Comparison of ENCODE assay signal across 9 cellular contexts in the genomic region with DNA sequence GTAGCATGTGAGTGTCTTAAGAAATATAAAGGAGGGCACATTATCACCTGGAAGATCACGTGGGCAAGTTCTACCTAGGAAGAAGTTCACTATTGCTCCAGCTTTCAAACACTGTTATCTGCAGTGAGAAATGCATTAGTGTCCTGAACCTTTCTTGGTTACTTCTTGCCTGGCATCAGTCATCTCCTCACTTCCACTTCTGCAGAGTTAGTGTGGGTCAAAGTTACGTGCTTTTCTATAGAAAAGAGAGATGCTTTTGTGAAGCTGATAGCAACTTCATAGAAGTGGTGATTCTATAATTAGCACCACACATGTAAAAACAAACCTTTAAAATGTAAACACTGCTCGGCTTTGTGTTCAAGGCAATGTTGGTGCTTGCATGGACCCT. TPM values are rescaled to one million over a fixed set of nuclear protein-coding genes. Genes with fewer than 3 reads are reported as not detected.
DNase-seq lines count a peak whose midpoint lies in the region; ATAC-seq and TF ChIP-seq lines count a peak whose summit lies in the region.
"Had no signal": no experiment of that assay in that cellular context is flagged by ENCODE, and none has a peak within 500 bp of the region (broad histone marks: within the 10 kb centered on the region; RNA-seq: fewer than 3 reads in every experiment).

No MANE protein-coding gene starts in this region.

- H3K4me1 Mint-ChIP-seq in CD8-positive, alpha-beta T cell (ENCODE audit: low read depth): peaks cover 94% of the 10 kb centered on the region

- no peak overlapping the region for H3K9ac ChIP-seq in parathyroid adenoma

- CTCF ChIA-PET in CD8-positive, alpha-beta T cell (lab: Charles Lee): interaction anchor here (1.0 to 6.8 kb wide), 4 partner anchors 10 to 216 kb away, joined by 5 to 43 read pairs (median 14); no protein-coding TSS in a partner anchor
- CTCF ChIA-PET in Panc1 (lab: Charles Lee): interaction anchor here (0.7 kb wide), 1 partner anchor 57 kb away, joined by 7 read pairs; the partner anchor contains the start of genes MRPS6 and SLC5A3

- POLR2A ChIA-PET in CD8-positive, alpha-beta T cell (lab: Charles Lee): interaction anchor here (1.3 to 2.2 kb wide), 2 partner anchors 11 to 182 kb away, joined by 3 to 9 read pairs; no protein-coding TSS in a partner anchor
- POLR2A ChIA-PET in Panc1 (lab: Charles Lee): no interaction called here

- H3K27me3 ChIP-seq in CD8-positive, alpha-beta T cell (ENCODE audit: insufficient read depth, low read length): no peaks in the 10 kb centered on the region
- H3K27me3 ChIP-seq in Panc1 (ENCODE audit: control insufficient read depth, insufficient read depth, low read length) (no peaks in the 10 kb centered on the region), esophagus (ENCODE audit: control insufficient read depth in 1 of 2, insufficient read depth in 2 of 2, low read length in 2 of 2) (no peaks in the 10 kb centered on the region), parathyroid adenoma (ENCODE audit: control insufficient read depth, insufficient read depth, low read length) (no peaks in the 10 kb centered on the region)
- no peaks in the 10 kb centered on the region for H3K27me3 ChIP-seq in effector memory CD4-positive, alpha-beta T cell (replicated peaks; ENCODE audit: control insufficient read depth, insufficient read depth, low read length, poor library complexity, severe bottlenecking)
- H3K27me3 ChIP-seq: neutrophil had no signal

- no peak for TF ChIP-seq CTCF in CD8-positive, alpha-beta T cell (IDR thresholded peaks at IDR 0.05)
- no peak for TF ChIP-seq CTCF in Panc1 (IDR thresholded peaks at IDR 0.05)
- TF ChIP-seq CTCF in parathyroid adenoma (IDR thresholded peaks at IDR 0.05): no peak

- H3K4me1 ChIP-seq in CD8-positive, alpha-beta T cell (ENCODE audit: insufficient read depth, low read length): peaks cover 67% of the 10 kb centered on the region
- H3K4me1 ChIP-seq in Panc1 (ENCODE audit: control insufficient read depth, insufficient read depth, low read length) (peaks cover 49% of the 10 kb centered on the region), esophagus (ENCODE audit: control insufficient read depth in 2 of 2, insufficient read depth in 2 of 2, low read length in 1 of 2) (peaks cover 12 to 13% of the 10 kb centered on the region in 2 donors), parathyroid adenoma (peaks cover 13% of the 10 kb centered on the region)
- peaks cover 9% of the 10 kb centered on the region for H3K4me1 ChIP-seq in effector memory CD4-positive, alpha-beta T cell (ENCODE audit: control insufficient read depth, insufficient read depth, low read length, poor library complexity, severe bottlenecking)

- H2AFZ ChIP-seq in parathyroid adenoma: no peak overlapping the region

- WGBS in esophagus, 2 donors: 59 to 61% methylated on average over 3 of the region's 3 CpGs

- no TSS peak for BruUV-seq in Panc1 (replicated peaks; lab: Mats Ljungman, UMichigan)

- no peak overlapping the region for H3K27ac ChIP-seq in CD8-positive, alpha-beta T cell (ENCODE audit: low read depth, low read length)
- H3K27ac ChIP-seq in Panc1 (ENCODE audit: low read length) (peak overlapping the region; percentile 78; the same call in 1 of the 2 replicates), esophagus (ENCODE audit: low read depth in 2 of 2, low read length in 1 of 2) (peak overlapping the region; percentile 17 to 45), parathyroid adenoma (peak overlapping the region; percentile 29)
- no peak overlapping the region for H3K27ac ChIP-seq in effector memory CD4-positive, alpha-beta T cell (ENCODE audit: insufficient read depth, low read length, poor library complexity, severe bottlenecking)
- H3K27ac ChIP-seq: neutrophil had no signal

- DNase-seq in CD8-positive, alpha-beta T cell: no peak
- DNase-seq in Panc1 (ENCODE audit: low read depth, low spot score) (no peak), NCI-H345 treated with DMSO at 0.1 percent for 48 hours (lab: John Stamatoyannopoulos, UW; ENCODE audit: unreplicated experiment) (no peak)
- no peak for DNase-seq in stimulated activated CD4-positive, alpha-beta T cell treated with anti-CD3 and anti-CD28 coated beads, Interleukin-2, amount 100 ng/mL, for 48 hours
- DNase-seq in effector memory CD4-positive, alpha-beta T cell: no peak
- DNase-seq in stimulated activated CD4-positive, alpha-beta T cell treated with anti-CD3 and anti-CD28 coated beads, Interleukin-15, amount 100 ng/mL, for 24 hours: no peak

- peaks cover 2% of the 10 kb centered on the region for H3K79me2 ChIP-seq in parathyroid adenoma

- ATAC-seq in CD8-positive, alpha-beta T cell: no peak
- no peak for ATAC-seq in Panc1

- no peaks in the 10 kb centered on the region for H3K9me3 Mint-ChIP-seq in CD8-positive, alpha-beta T cell

- in situ Hi-C loops in Panc1 (cut with HindIII; ENCODE audit: low pct_unique_long_range_greater_than_20kb, low sequenced_read_pairs): no loop called here

- H3K36me3 Mint-ChIP-seq in CD8-positive, alpha-beta T cell: peaks cover 60% of the 10 kb centered on the region

- peaks cover 4% of the 10 kb centered on the region for H3K36me3 ChIP-seq in CD8-positive, alpha-beta T cell (ENCODE audit: insufficient read depth, low read length)
- H3K36me3 ChIP-seq in Panc1 (ENCODE audit: control insufficient read depth, insufficient read depth, low read length): no peaks in the 10 kb centered on the region
- peaks cover 2 to 12% of the 10 kb centered on the region in 2 donors for H3K36me3 ChIP-seq in esophagus (ENCODE audit: control insufficient read depth in 2 of 2, insufficient read depth in 2 of 2, low read length in 1 of 2)
- no peaks in the 10 kb centered on the region for H3K36me3 ChIP-seq in parathyroid adenoma (ENCODE audit: control insufficient read depth, insufficient read depth, low read length)
- peaks cover 18% of the 10 kb centered on the region for H3K36me3 ChIP-seq in effector memory CD4-positive, alpha-beta T cell (ENCODE audit: control insufficient read depth, insufficient read depth, low read length)

- intact Hi-C loops in CD8-positive, alpha-beta T cell (cut with DNase I, micrococcal nuclease): no loop called here
- intact Hi-C loops in Panc1 (cut with micrococcal nuclease; ENCODE audit: unreplicated experiment): no loop called here

- H3K4me2 ChIP-seq in parathyroid adenoma (ENCODE audit: low read length): no peak overlapping the region

- no peaks in the 10 kb centered on the region for H3K27me3 Mint-ChIP-seq in CD8-positive, alpha-beta T cell (ENCODE audit: low read depth)

- no peak overlapping the region for H3K4me3 ChIP-seq in CD8-positive, alpha-beta T cell (ENCODE audit: low read depth, low read length)
- H3K4me3 ChIP-seq in Panc1 (ENCODE audit: low read depth in 2 of 2, low read length in 2 of 2) (no peak overlapping the region), esophagus (ENCODE audit: low read depth in 1 of 2, low read length in 2 of 2) (no peak overlapping the region), parathyroid adenoma (ENCODE audit: low read depth, low read length) (no peak overlapping the region)
- H3K4me3 ChIP-seq in effector memory CD4-positive, alpha-beta T cell (ENCODE audit: insufficient read depth, low read depth, low read length, poor library complexity, severe bottlenecking): no peak overlapping the region

- H3K9me3 ChIP-seq in CD8-positive, alpha-beta T cell (ENCODE audit: low read length): no peaks in the 10 kb centered on the region
- H3K9me3 ChIP-seq in Panc1 (ENCODE audit: control insufficient read depth, insufficient read depth, low read depth, low read length) (no peaks in the 10 kb centered on the region), esophagus (ENCODE audit: control insufficient read depth in 2 of 2, insufficient read depth in 1 of 2, low read depth in 1 of 2, low read length in 1 of 2) (no peaks in the 10 kb centered on the region), parathyroid adenoma (ENCODE audit: control insufficient read depth, low read length) (no peaks in the 10 kb centered on the region)
- no peaks in the 10 kb centered on the region for H3K9me3 ChIP-seq in effector memory CD4-positive, alpha-beta T cell (ENCODE audit: control insufficient read depth, low read length)
- H3K9me3 ChIP-seq: neutrophil had no signal

- peak overlapping the region; percentile 89 for H3K27ac Mint-ChIP-seq in CD8-positive, alpha-beta T cell

- H3K4me3 Mint-ChIP-seq in CD8-positive, alpha-beta T cell: peak overlapping the region; percentile 24

RNA-seq across cellular contexts. Expression of gene MRPS6, which starts 57.2 kb away (rescaled TPM):
- total RNA-seq in CD8-positive, alpha-beta T cell: 10 to 100 TPM; 14.3 to 15.4 TPM
- 109 TPM for total RNA-seq in Panc1 (2021; ENCODE audit: unreplicated experiment)
- polyA plus RNA-seq in Panc1 (2012; ENCODE audit: insufficient read length): 70.0 TPM
- polyA plus RNA-seq in esophagus: 10 to 100 TPM; 24.3 to 37.8 TPM

RNA-seq across cellular contexts. Expression of gene SLC5A3, which starts 57.2 kb away (rescaled TPM):
- 1 to 10 TPM; 4.6 to 5.2 TPM for total RNA-seq in CD8-positive, alpha-beta T cell
- 29.4 TPM for total RNA-seq in Panc1 (2021; ENCODE audit: unreplicated experiment)
- 6.6 TPM for polyA plus RNA-seq in Panc1 (2012; ENCODE audit: insufficient read length)
- 1 to 10 TPM; 1.4 to 1.6 TPM for polyA plus RNA-seq in esophagus

Comparison
In these comparisons a context has a peak if more than half of its experiments do, and no peak if none do; other contexts are left out.
1. H3K27ac ChIP-seq: peak in Panc1 (single experiment), esophagus (2 of 2) and parathyroid adenoma (single experiment); none in CD8-positive, alpha-beta T cell (single experiment) and effector memory CD4-positive, alpha-beta T cell (single experiment).